3 cellular contexts compared by ENCODE assay signal in genomic region chr5:150793423-150793888, GRCh38. TPM values are rescaled to one million over a fixed set of nuclear protein-coding genes. Genes with fewer than 3 reads are reported as not detected.
"Had no signal": no experiment of that assay in that cellular context is flagged by ENCODE, and none has a peak within 500 bp of the region (broad histone marks: within the 10 kb centered on the region; RNA-seq: fewer than 3 reads in every experiment).

No MANE protein-coding gene starts in this region.

RNA-seq across cellular contexts. Expression of gene IRGM, which starts 52.9 kb away (rescaled TPM):
- total RNA-seq: HT-29, MCF 10A, SK-MEL-5 had no signal
